8 cellular contexts compared by ENCODE assay signal in genomic region chr5:54309751-54310432, GRCh38. TPM values are rescaled to one million over a fixed set of nuclear protein-coding genes. Genes with fewer than 3 reads are reported as not detected.
A peak's percentile ranks its signal among the peaks of the same experiment; 100 is the strongest.
DNase-seq lines count a peak whose midpoint lies in the region; ATAC-seq and TF ChIP-seq lines count a peak whose summit lies in the region.

No MANE protein-coding gene starts in this region.

- no peaks in the 10 kb centered on the region for H3K9me3 Mint-ChIP-seq in activated CD4-positive, alpha-beta T cell treated with anti-CD3 and anti-CD28 coated beads, Interleukin-2, amount 10 ng/mL, durations not matched to agents 24 days and 14 days
- peaks cover 0 to 3% of the 10 kb centered on the region in 2 donors for H3K9me3 Mint-ChIP-seq in stimulated activated naive B cell treated with anti-CD40 and anti-IgM and Interleukin-4, amounts not matched to agents 10 μg/mL and 1 μg/mL and 100 μg/mL, for 72 hours

- H3K27ac Mint-ChIP-seq in activated CD4-positive, alpha-beta T cell treated with anti-CD3 and anti-CD28 coated beads, Interleukin-2, amount 10 ng/mL, durations not matched to agents 24 days and 14 days: peak overlapping the region; percentile 88
- peak overlapping the region; percentile 96 for H3K27ac Mint-ChIP-seq in stimulated activated naive B cell treated with anti-CD40 and anti-IgM and Interleukin-4, amounts not matched to agents 10 μg/mL and 1 μg/mL and 100 μg/mL, for 72 hours

- H3K4me3 ChIP-seq in GM12864 (ENCODE audit: low read depth, low read length): peak overlapping the region; percentile 88

- H3K4me1 Mint-ChIP-seq in activated CD4-positive, alpha-beta T cell treated with anti-CD3 and anti-CD28 coated beads, Interleukin-2, amount 10 ng/mL, durations not matched to agents 24 days and 14 days: peaks cover 22% of the 10 kb centered on the region
- peaks cover 15 to 32% of the 10 kb centered on the region in 2 donors for H3K4me1 Mint-ChIP-seq in stimulated activated naive B cell treated with anti-CD40 and anti-IgM and Interleukin-4, amounts not matched to agents 10 μg/mL and 1 μg/mL and 100 μg/mL, for 72 hours

- H3K36me3 Mint-ChIP-seq in activated CD4-positive, alpha-beta T cell treated with anti-CD3 and anti-CD28 coated beads, Interleukin-2, amount 10 ng/mL, durations not matched to agents 24 days and 14 days (ENCODE audit: low read depth): no peaks in the 10 kb centered on the region
- H3K36me3 Mint-ChIP-seq in stimulated activated naive B cell treated with anti-CD40 and anti-IgM and Interleukin-4, amounts not matched to agents 10 μg/mL and 1 μg/mL and 100 μg/mL, for 72 hours: peaks cover 5% of the 10 kb centered on the region in 2 donors

- peak; percentile 19 for ATAC-seq in GM21825 (IDR thresholded peaks at IDR 0.05; ENCODE audit: unreplicated experiment)
- peak; percentile 31 to 42 for ATAC-seq in stimulated activated naive B cell treated with anti-CD40 and anti-IgM and Interleukin-4, amounts not matched to agents 10 μg/mL and 1 μg/mL and 100 μg/mL, for 72 hours (replicated peaks)

- in situ Hi-C loops in KBM-7 (cut with MboI; ENCODE audit: low pct_unique_long_range_greater_than_20kb, low sequenced_read_pairs): no loop called here

- DNase-seq in GM12864 (ENCODE audit: low read depth): no peak
- DNase-seq in KBM-7: peak; percentile 53
- no peak for DNase-seq in activated CD4-positive, alpha-beta T cell treated with anti-CD3 and anti-CD28 coated beads, Interleukin-2, amount 10 ng/mL, durations not matched to agents 24 days and 14 days
- DNase-seq in effector CD4-positive, alpha-beta T cell: peak; percentile 13
- peak; percentile 37 to 42 for DNase-seq in lung microvascular endothelial cell (ENCODE audit: low read depth in 2 of 2)
- peak; percentile 5 for DNase-seq in stimulated activated naive B cell treated with anti-CD40 and anti-IgM and Interleukin-4, amounts not matched to agents 10 μg/mL and 1 μg/mL and 100 μg/mL, for 72 hours
- DNase-seq in foreskin melanocyte: no peak

- TF ChIP-seq CTCF in GM12864 (IDR thresholded peaks at IDR 0.05; ENCODE audit: low read depth, low read length, missing control alignments): no peak

- peak overlapping the region; percentile 88 for H3K4me3 Mint-ChIP-seq in activated CD4-positive, alpha-beta T cell treated with anti-CD3 and anti-CD28 coated beads, Interleukin-2, amount 10 ng/mL, durations not matched to agents 24 days and 14 days
- peak overlapping the region; percentile 93 to 94 for H3K4me3 Mint-ChIP-seq in stimulated activated naive B cell treated with anti-CD40 and anti-IgM and Interleukin-4, amounts not matched to agents 10 μg/mL and 1 μg/mL and 100 μg/mL, for 72 hours

- H3K27me3 Mint-ChIP-seq in activated CD4-positive, alpha-beta T cell treated with anti-CD3 and anti-CD28 coated beads, Interleukin-2, amount 10 ng/mL, durations not matched to agents 24 days and 14 days: peaks cover 16% of the 10 kb centered on the region
- H3K27me3 Mint-ChIP-seq in stimulated activated naive B cell treated with anti-CD40 and anti-IgM and Interleukin-4, amounts not matched to agents 10 μg/mL and 1 μg/mL and 100 μg/mL, for 72 hours: peaks cover 5% of the 10 kb centered on the region in 2 donors

- intact Hi-C loops in activated CD4-positive, alpha-beta T cell treated with anti-CD3 and anti-CD28 coated beads, Interleukin-2, amount 10 ng/mL, durations not matched to agents 24 days and 14 days (cut with micrococcal nuclease): loop anchor here (2.0 to 10.0 kb wide), 6 partner anchors 109 to 865 kb away; partner anchors contain the start of genes CDC20B, FST and SNX18

RNA-seq across cellular contexts. Expression of gene ARL15, which starts 0.5 kb away (rescaled TPM):
- 4.5 and 7.4 TPM in 2 replicates for total RNA-seq in activated CD4-positive, alpha-beta T cell treated with anti-CD3 and anti-CD28 coated beads, Interleukin-2, amount 10 ng/mL, durations not matched to agents 24 days and 14 days
- total RNA-seq in lung microvascular endothelial cell: 35.3 and 44.6 TPM in 2 replicates

Comparison
In these comparisons a context has a peak if more than half of its experiments do, and no peak if none do; other contexts are left out.
1. DNase-seq: peak in KBM-7 (single experiment), effector CD4-positive, alpha-beta T cell (single experiment), lung microvascular endothelial cell (2 of 2) and stimulated activated naive B cell treated with anti-CD40 and anti-IgM and Interleukin-4, amounts not matched to agents 10 μg/mL and 1 μg/mL and 100 μg/mL, for 72 hours (single experiment); none in GM12864 (single experiment), activated CD4-positive, alpha-beta T cell treated with anti-CD3 and anti-CD28 coated beads, Interleukin-2, amount 10 ng/mL, durations not matched to agents 24 days and 14 days (single experiment) and foreskin melanocyte (single experiment).